16 cellular contexts compared by ENCODE assay signal in genomic region chr6:106206905-106207304, GRCh38.
DNase-seq lines count a peak whose midpoint lies in the region; ATAC-seq, FAIRE-seq and TF ChIP-seq lines count a peak whose summit lies in the region.
"Had no signal": no experiment of that assay in that cellular context is flagged by ENCODE, and none has a peak within 500 bp of the region (broad histone marks: within the 10 kb centered on the region; RNA-seq: fewer than 3 reads in every experiment).

No MANE protein-coding gene starts in this region.

- peaks cover 2 to 5% of the 10 kb centered on the region in 2 donors for H3K4me1 Mint-ChIP-seq in stimulated activated naive B cell treated with anti-CD40 and anti-IgM and Interleukin-4, amounts not matched to agents 10 μg/mL and 1 μg/mL and 100 μg/mL, for 72 hours
- H3K4me1 Mint-ChIP-seq: B cell had no signal

- H3K9me3 Mint-ChIP-seq in stimulated activated naive B cell treated with anti-CD40 and anti-IgM and Interleukin-4, amounts not matched to agents 10 μg/mL and 1 μg/mL and 100 μg/mL, for 72 hours, result peaks cover 0 to 5% of the 10 kb centered on the region in 2 donors

- no peak overlapping the region for H3K27ac Mint-ChIP-seq in stimulated activated naive B cell treated with anti-CD40 and anti-IgM and Interleukin-4, amounts not matched to agents 10 μg/mL and 1 μg/mL and 100 μg/mL, for 72 hours
- H3K27ac Mint-ChIP-seq: activated naive CD4-positive, alpha-beta T cell treated with anti-CD3 and anti-CD28 coated beads, Interleukin-2, amount 50 U/mL, for 72 hours; B cell; WTC11 had no signal

- H3K27me3 Mint-ChIP-seq in stimulated activated naive B cell treated with anti-CD40 and anti-IgM and Interleukin-4, amounts not matched to agents 10 μg/mL and 1 μg/mL and 100 μg/mL, for 72 hours, result no peaks in the 10 kb centered on the region
- H3K27me3 Mint-ChIP-seq: B cell, naive B cell had no signal

- no peak for TF ChIP-seq POLR2A in GM18505 (IDR thresholded peaks at IDR 0.05; ENCODE audit: borderline replicate concordance, extremely low read depth, insufficient read depth, insufficient read length)

- DNase-seq in GM19239 (ENCODE audit: insufficient read length, low spot score), result no peak
- DNase-seq in RPMI8226, result no peak
- DNase-seq in NCI-H1092 treated with DMSO at 0.1 percent for 48 hours (lab: John Stamatoyannopoulos, UW), result no peak
- no peak for DNase-seq in stimulated activated naive B cell treated with anti-CD40 and anti-IgM and Interleukin-4, amounts not matched to agents 10 μg/mL and 1 μg/mL and 100 μg/mL, for 72 hours
- DNase-seq in HK-2 (ENCODE audit: unreplicated experiment), result no peak
- DNase-seq: effector CD8-positive, alpha-beta T cell; naive B cell; NCI-H187; NCI-H524 treated with DMSO at 0.1 percent for 48 hours; Peyer's patch had no signal

- no peak overlapping the region for H3K4me3 Mint-ChIP-seq in stimulated activated naive B cell treated with anti-CD40 and anti-IgM and Interleukin-4, amounts not matched to agents 10 μg/mL and 1 μg/mL and 100 μg/mL, for 72 hours
- H3K4me3 Mint-ChIP-seq: B cell, naive B cell, WTC11 had no signal

- peak; percentile 58 for ATAC-seq in GM18505 (IDR thresholded peaks at IDR 0.05; ENCODE audit: unreplicated experiment)
- ATAC-seq in HG02642 (IDR thresholded peaks at IDR 0.05; ENCODE audit: poor library complexity, unreplicated experiment), result peak; percentile 56
- peak; percentile 65 for ATAC-seq in HG03442 (IDR thresholded peaks at IDR 0.05; ENCODE audit: unreplicated experiment)
- ATAC-seq in stimulated activated naive B cell treated with anti-CD40 and anti-IgM and Interleukin-4, amounts not matched to agents 10 μg/mL and 1 μg/mL and 100 μg/mL, for 72 hours (replicated peaks), result no peak
- ATAC-seq: WTC11 had no signal

- peaks cover 21 to 28% of the 10 kb centered on the region in 2 donors for H3K36me3 Mint-ChIP-seq in stimulated activated naive B cell treated with anti-CD40 and anti-IgM and Interleukin-4, amounts not matched to agents 10 μg/mL and 1 μg/mL and 100 μg/mL, for 72 hours

- FAIRE-seq in GM19239 (lab: Jason Lieb, UNC), result peak; percentile 88

Comparison
In these comparisons a context has a peak if more than half of its experiments do, and no peak if none do; other contexts are left out.
1. ATAC-seq: peak in GM18505 (single experiment), HG02642 (single experiment) and HG03442 (single experiment); none in stimulated activated naive B cell treated with anti-CD40 and anti-IgM and Interleukin-4, amounts not matched to agents 10 μg/mL and 1 μg/mL and 100 μg/mL, for 72 hours (0 of 2).